Comparison of ENCODE assay signal across 1 cellular context in genomic region chrX:136879001-136879667, GRCh38.
TF ChIP-seq lines count a peak whose summit lies in the region.

No MANE protein-coding gene starts in this region.

TF ChIP-seq in IMR-90, 13 proteins besides CTCF, POLR2A, EP300 and RAD21 (continued from another document):
- TF ChIP-seq RFX5 (IDR thresholded peaks at IDR 0.05; ENCODE audit: low read depth, low read length): no peak
